ENCODE assay signal across 18 cellular contexts in the genomic region with DNA sequence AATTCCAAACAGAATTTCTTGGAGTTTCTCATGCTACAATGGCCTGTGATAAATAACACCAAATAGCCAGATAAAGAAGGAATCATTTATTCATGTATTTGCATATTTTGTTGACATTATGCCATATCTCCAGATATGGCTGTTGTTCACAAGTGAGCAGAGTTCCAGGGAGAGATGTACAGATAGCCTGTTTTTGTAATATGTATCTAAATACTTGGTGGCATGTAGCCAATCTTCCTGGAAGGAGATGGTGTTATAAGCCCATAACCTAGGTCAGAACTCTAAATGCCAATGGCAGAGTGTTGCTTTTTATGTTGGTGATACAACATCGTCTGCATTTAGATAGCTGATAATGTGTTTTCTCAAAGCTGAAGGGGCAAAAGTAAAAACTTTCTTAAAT.
"Had no signal": no experiment of that assay in that cellular context is flagged by ENCODE, and none has a peak within 500 bp of the region (broad histone marks: within the 10 kb centered on the region; RNA-seq: fewer than 3 reads in every experiment).

No MANE protein-coding gene starts in this region.

- H3K27me3 ChIP-seq: body of pancreas had no signal

- H3K36me3 ChIP-seq: pancreas had no signal

- H3K4me1 ChIP-seq: body of pancreas, pancreas had no signal

- H3K9me3 ChIP-seq: body of pancreas, pancreas had no signal

- DNase-seq: activated CD4-positive, alpha-beta T cell treated with anti-CD3 and anti-CD28 coated beads, Interleukin-2, amount 10 ng/mL, durations not matched to agents 24 days and 14 days; activated CD4-positive, CD25-positive, alpha-beta regulatory T cell; activated CD8-positive, alpha-beta memory T cell treated with anti-CD3 and anti-CD28 coated beads, Interleukin-2, amount 50 U/mL, for 4 hours; activated CD8-positive, alpha-beta T cell treated with anti-CD3 and anti-CD28 coated beads, Interleukin-2, amount 10 ng/mL, durations not matched to agents 7 days and 5 days; activated gamma-delta T cell; activated T-cell treated with anti-CD3 and anti-CD28 coated beads, Interleukin-2, amount 50 U/mL, for 72 hours; amygdala; naive thymus-derived CD8-positive, alpha-beta T cell; retina; stimulated activated CD4-positive, alpha-beta T cell treated with anti-CD3 and anti-CD28 coated beads, Interleukin-15, amount 100 ng/mL, for 24 hours; stimulated activated CD4-positive, alpha-beta T cell treated with anti-CD3 and anti-CD28 coated beads, Interleukin-4, amount 100 ng/mL, for 1 hour; stimulated activated naive B cell treated with anti-CD40 and anti-IgM and Interleukin-4, amounts not matched to agents 10 μg/mL and 1 μg/mL and 100 μg/mL, for 72 hours had no signal

- ATAC-seq: activated CD8-positive, alpha-beta T cell treated with anti-CD3 and anti-CD28 coated beads, Interleukin-2, amount 10 ng/mL, durations not matched to agents 7 days and 5 days; activated naive CD4-positive, alpha-beta T cell treated with anti-CD3 and anti-CD28 coated beads, Interleukin-2, amount 50 U/mL, for 72 hours; activated T-cell treated with anti-CD3 and anti-CD28 coated beads, Interleukin-2, amount 50 U/mL, for 72 hours; esophagus mucosa; naive thymus-derived CD8-positive, alpha-beta T cell; stimulated activated naive B cell treated with anti-CD40 and anti-IgM and Interleukin-4, amounts not matched to agents 10 μg/mL and 1 μg/mL and 100 μg/mL, for 72 hours had no signal

- H3K27ac ChIP-seq: pancreas had no signal

- H3K4me3 ChIP-seq: body of pancreas, coronary artery, lung, pancreas had no signal
